21 cellular contexts compared by ENCODE assay signal in the genomic region with DNA sequence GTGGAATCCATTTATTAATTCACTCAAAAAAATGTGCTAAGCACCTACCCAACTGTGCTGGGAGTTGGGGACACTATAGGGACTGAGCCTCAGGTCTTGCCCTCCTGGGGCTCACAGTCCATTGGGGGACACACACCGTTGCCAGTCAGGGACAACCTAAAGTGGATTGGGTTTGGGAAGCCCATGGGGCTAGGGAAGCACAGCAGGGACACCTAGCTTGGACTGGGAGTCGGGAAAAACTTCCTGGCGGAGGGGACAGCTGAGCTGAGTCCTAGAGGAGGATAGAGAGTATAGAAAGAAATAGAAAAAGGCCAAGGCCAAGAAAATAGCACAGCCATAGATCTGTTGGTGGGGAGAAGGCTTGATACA. TPM values are rescaled to one million over a fixed set of nuclear protein-coding genes. Genes with fewer than 3 reads are reported as not detected.
DNase-seq lines count a peak whose midpoint lies in the region; ATAC-seq and TF ChIP-seq lines count a peak whose summit lies in the region.
"Had no signal": no experiment of that assay in that cellular context is flagged by ENCODE, and none has a peak within 500 bp of the region (broad histone marks: within the 10 kb centered on the region; RNA-seq: fewer than 3 reads in every experiment).

No MANE protein-coding gene starts in this region.

- intact Hi-C loops in naive thymus-derived CD4-positive, alpha-beta T cell (cut with micrococcal nuclease), result loop anchor here in 1 of 2 donors (5.0 kb wide), 1 partner anchor 729 kb away; the partner anchor contains the start of gene BCL3

- peaks cover 0 to 5% (median 0%) of the 10 kb centered on the region in 5 donors for H3K9me3 Mint-ChIP-seq in CD8-positive, alpha-beta memory T cell
- peaks cover 0 to 67% (median 0%) of the 10 kb centered on the region in 11 donors for H3K9me3 Mint-ChIP-seq in naive thymus-derived CD4-positive, alpha-beta T cell

- no peak for TF ChIP-seq CTCF in brain microvascular endothelial cell (IDR thresholded peaks at IDR 0.05; ENCODE audit: low read depth, low read length, missing control alignments)

- H3K4me2 ChIP-seq in BLaER1 treated with 17β-estradiol and CSF1 and Interleukin-3, amounts not matched to agents 10 nM and 100 nM, result peak overlapping the region in 9 of 11 experiments; percentile 7 to 60 (median 38); a peak in 15 of 22 replicates

- no peaks in the 10 kb centered on the region for H3K36me3 ChIP-seq in BLaER1 treated with 17β-estradiol and CSF1 and Interleukin-3, amounts not matched to agents 10 nM and 100 nM
- no peaks in the 10 kb centered on the region for H3K36me3 ChIP-seq in CD8-positive, alpha-beta memory T cell (ENCODE audit: insufficient read depth, low read length)
- H3K36me3 ChIP-seq in brain microvascular endothelial cell (replicated peaks), result no peaks in the 10 kb centered on the region
- no peaks in the 10 kb centered on the region for H3K36me3 ChIP-seq in naive thymus-derived CD4-positive, alpha-beta T cell (ENCODE audit: control insufficient read depth in 2 of 3, insufficient read depth in 3 of 3, low read length in 3 of 3)
- H3K36me3 ChIP-seq: BE2C, pancreas, SJCRH30, thyroid gland had no signal

- H3K27me3 ChIP-seq in BLaER1 treated with 17β-estradiol and CSF1 and Interleukin-3, amounts not matched to agents 10 nM and 100 nM, result peaks cover 44 to 53% (median 52%) of the 10 kb centered on the region in 11 experiments
- no peaks in the 10 kb centered on the region for H3K27me3 ChIP-seq in CD8-positive, alpha-beta memory T cell (ENCODE audit: insufficient read depth, low read length, poor library complexity, severe bottlenecking)
- no peaks in the 10 kb centered on the region for H3K27me3 ChIP-seq in brain microvascular endothelial cell (replicated peaks)
- no peaks in the 10 kb centered on the region for H3K27me3 ChIP-seq in naive thymus-derived CD4-positive, alpha-beta T cell (ENCODE audit: control insufficient read depth in 2 of 2, insufficient read depth in 2 of 2, low read length in 2 of 2)
- H3K27me3 ChIP-seq: body of pancreas, pancreas, SJCRH30, thyroid gland had no signal

- H3K27ac Mint-ChIP-seq in CD8-positive, alpha-beta memory T cell, result peak overlapping the region in 6 of 8 donors; percentile 55 to 100 (median 74)
- H3K27ac Mint-ChIP-seq in naive thymus-derived CD4-positive, alpha-beta T cell, result peak overlapping the region in 3 of 9 donors; percentile 34 to 92 (median 49)

- POLR2A ChIA-PET in CD8-positive, alpha-beta memory T cell (lab: Charles Lee), result interaction anchor here (0.5 to 6.4 kb wide), 2 partner anchors 19 to 37 kb away, joined by 3 to 89 read pairs; no protein-coding TSS in a partner anchor
- POLR2A ChIA-PET in naive thymus-derived CD4-positive, alpha-beta T cell (lab: Charles Lee), result interaction anchor here (1.4 kb wide), 1 partner anchor 37 kb away, joined by 6 read pairs; no protein-coding TSS in a partner anchor

- H3K4me3 ChIP-seq in BLaER1 treated with 17β-estradiol and CSF1 and Interleukin-3, amounts not matched to agents 10 nM and 100 nM, result no peak overlapping the region
- no peak overlapping the region for H3K4me3 ChIP-seq in CD8-positive, alpha-beta memory T cell (ENCODE audit: low read length)
- no peak overlapping the region for H3K4me3 ChIP-seq in brain microvascular endothelial cell (ENCODE audit: low read depth, low read length)
- H3K4me3 ChIP-seq in naive thymus-derived CD4-positive, alpha-beta T cell (ENCODE audit: low read length), result no peak overlapping the region
- H3K4me3 ChIP-seq: body of pancreas, dorsolateral prefrontal cortex, pancreas, SJCRH30, thyroid gland had no signal

- peaks cover 43 to 56% (median 47%) of the 10 kb centered on the region in 3 donors for H3K4me1 Mint-ChIP-seq in CD8-positive, alpha-beta memory T cell
- H3K4me1 Mint-ChIP-seq in naive thymus-derived CD4-positive, alpha-beta T cell, result peaks cover 28 to 61% (median 39%) of the 10 kb centered on the region in 7 donors

- peak; percentile 3 for ATAC-seq in naive thymus-derived CD4-positive, alpha-beta T cell
- ATAC-seq: body of pancreas, pancreas had no signal

- H4K20me1 ChIP-seq in BLaER1 treated with 17β-estradiol and CSF1 and Interleukin-3, amounts not matched to agents 10 nM and 100 nM, result peaks cover 0 to 18% (median 4%) of the 10 kb centered on the region in 11 experiments; a peak in 9 of 22 replicates

- 0 out of 22 replicates have a peak overlapping the region, but pooled peaks of 1 of the 11 experiments have one; percentile 30 for H3K9ac ChIP-seq in BLaER1 treated with 17β-estradiol and CSF1 and Interleukin-3, amounts not matched to agents 10 nM and 100 nM

- peaks cover 5 to 29% (median 5%) of the 10 kb centered on the region in 3 donors for H3K36me3 Mint-ChIP-seq in CD8-positive, alpha-beta memory T cell
- H3K36me3 Mint-ChIP-seq in naive thymus-derived CD4-positive, alpha-beta T cell, result peaks cover 0 to 1% (median 0%) of the 10 kb centered on the region in 5 donors

- no peaks in the 10 kb centered on the region for H3K9me3 ChIP-seq in BLaER1 treated with 17β-estradiol and CSF1 and Interleukin-3, amounts not matched to agents 10 nM and 100 nM (replicated peaks in 1 of 11)
- H3K9me3 ChIP-seq in CD8-positive, alpha-beta memory T cell (ENCODE audit: low read length), result no peaks in the 10 kb centered on the region
- no peaks in the 10 kb centered on the region for H3K9me3 ChIP-seq in naive thymus-derived CD4-positive, alpha-beta T cell (ENCODE audit: control insufficient read depth in 2 of 3, low read length in 3 of 3)
- H3K9me3 ChIP-seq: BE2C, body of pancreas, pancreas, SJCRH30, thyroid gland had no signal

- no peak overlapping the region for H3K27ac ChIP-seq in BLaER1 treated with 17β-estradiol and CSF1 and Interleukin-3, amounts not matched to agents 10 nM and 100 nM
- H3K27ac ChIP-seq in CD8-positive, alpha-beta memory T cell (ENCODE audit: low read depth, low read length), result no peak overlapping the region
- no peak overlapping the region for H3K27ac ChIP-seq in brain microvascular endothelial cell
- H3K27ac ChIP-seq in naive thymus-derived CD4-positive, alpha-beta T cell (ENCODE audit: low read depth, low read length), result no peak overlapping the region
- H3K27ac ChIP-seq: body of pancreas, dorsolateral prefrontal cortex, pancreas, SJCRH30, thyroid gland had no signal

- peaks cover 17 to 47% (median 39%) of the 10 kb centered on the region in 10 experiments for H3K4me1 ChIP-seq in BLaER1 treated with 17β-estradiol and CSF1 and Interleukin-3, amounts not matched to agents 10 nM and 100 nM
- H3K4me1 ChIP-seq in CD8-positive, alpha-beta memory T cell (ENCODE audit: insufficient read depth, low read length), result peaks cover 16% of the 10 kb centered on the region
- peaks cover 7 to 11% of the 10 kb centered on the region in 2 donors for H3K4me1 ChIP-seq in naive thymus-derived CD4-positive, alpha-beta T cell (ENCODE audit: control insufficient read depth in 2 of 2, insufficient read depth in 2 of 2, low read length in 2 of 2)

- peak overlapping the region in 6 of 7 donors; percentile 17 to 92 (median 54) for H3K4me3 Mint-ChIP-seq in CD8-positive, alpha-beta memory T cell
- peak overlapping the region in 4 of 10 donors; percentile 18 to 96 (median 43) for H3K4me3 Mint-ChIP-seq in naive thymus-derived CD4-positive, alpha-beta T cell

- CTCF ChIA-PET in CD8-positive, alpha-beta memory T cell (lab: Charles Lee), result interaction anchor here (1.2 to 16.7 kb wide), 3 partner anchors 8 to 36 kb away, joined by 3 to 455 read pairs (median 67); partner anchors contain the start of gene FOSB
- CTCF ChIA-PET in naive thymus-derived CD4-positive, alpha-beta T cell (lab: Charles Lee), result interaction anchor here (1.0 to 9.4 kb wide), 4 partner anchors 9 to 37 kb away, joined by 4 to 217 read pairs (median 6); partner anchors contain the start of gene FOSB

- H3K27me3 Mint-ChIP-seq in CD8-positive, alpha-beta memory T cell, result peaks cover 4 to 47% of the 10 kb centered on the region in 2 donors
- peaks cover 9 to 59% (median 23%) of the 10 kb centered on the region in 5 donors for H3K27me3 Mint-ChIP-seq in naive thymus-derived CD4-positive, alpha-beta T cell

- in situ Hi-C loops in brain microvascular endothelial cell (cut with HindIII; ENCODE audit: low pct_ligation_motif_present, low sequenced_read_pairs), result no loop called here

- DNase-seq in CD8-positive, alpha-beta memory T cell, result peak in 3 of 5 donors; percentile 35 to 58 (median 49)
- DNase-seq in brain microvascular endothelial cell (peak; percentile 60), amygdala (lab: John Stamatoyannopoulos, UW) (no peak), nucleus accumbens (lab: John Stamatoyannopoulos, UW) (no peak)
- DNase-seq in naive thymus-derived CD4-positive, alpha-beta T cell, result peak in 1 of 9 donors; percentile 50
- DNase-seq in activated CD8-positive, alpha-beta memory T cell treated with anti-CD3 and anti-CD28 coated beads, Interleukin-2, amount 50 U/mL, for 4 hours, result no peak
- DNase-seq: activated CD4-positive, alpha-beta T cell treated with anti-CD3 and anti-CD28 coated beads for 48 hours; BE2C; body of pancreas; dorsolateral prefrontal cortex; HCEC 1CT; islet precursor cell; mesendoderm; NCI-H2081 treated with DMSO at 0.1 percent for 48 hours; NCI-H526; SJCRH30; stimulated activated CD4-positive, alpha-beta T cell treated with anti-CD3 and anti-CD28 coated beads, Interleukin-4, amount 100 ng/mL, for 24 hours; stimulated activated CD8-positive, alpha-beta memory T cell treated with anti-CD3 and anti-CD28 coated beads, Interleukin-4, amount 100 ng/mL, for 48 hours; thyroid gland had no signal

RNA-seq across cellular contexts. Expression of gene FOSB, which starts 8.5 kb away (rescaled TPM):
- total RNA-seq in CD8-positive, alpha-beta memory T cell, result 10 to 100 TPM; 21.6 to 22.1 TPM
- 48.2 TPM for polyA plus RNA-seq in CD8-positive, alpha-beta memory T cell
- 1,000 to 10,000 TPM in 1 of 5 experiments, 100 to 1,000 TPM in 1, 10 to 100 TPM in 2, 1 to 10 TPM in 1; 2.1 to 1,925 (median 22.8) TPM for total RNA-seq in naive thymus-derived CD4-positive, alpha-beta T cell
- polyA plus RNA-seq in naive thymus-derived CD4-positive, alpha-beta T cell, result 1 to 10 TPM; 3.0 to 5.3 TPM

RNA-seq across cellular contexts. Expression of gene RTN2, which starts 20.5 kb away (rescaled TPM):
- 1 to 10 TPM; 2.7 to 3.7 TPM for total RNA-seq in CD8-positive, alpha-beta memory T cell
- polyA plus RNA-seq in CD8-positive, alpha-beta memory T cell, result 0.71 TPM
- total RNA-seq in naive thymus-derived CD4-positive, alpha-beta T cell, result 1 to 10 TPM in 4 of 5 experiments, under 1 TPM in 1; 0.86 to 3.1 (median 2.4) TPM
- polyA plus RNA-seq in naive thymus-derived CD4-positive, alpha-beta T cell, result under 1 TPM; 0.30 to 0.37 TPM

RNA-seq across cellular contexts. Expression of gene PPM1N, which starts 21.9 kb away (rescaled TPM):
- 1 to 10 TPM; 2.5 to 3.3 TPM for total RNA-seq in CD8-positive, alpha-beta memory T cell
- polyA plus RNA-seq in CD8-positive, alpha-beta memory T cell, result 4.6 TPM
- 1 to 10 TPM; 1.3 to 8.5 (median 7.8) TPM for total RNA-seq in naive thymus-derived CD4-positive, alpha-beta T cell
- polyA plus RNA-seq in naive thymus-derived CD4-positive, alpha-beta T cell, result 1 to 10 TPM; 2.8 to 4.0 TPM
- total RNA-seq: body of pancreas had no signal

RNA-seq across cellular contexts. Expression of gene VASP, which starts 30.9 kb away (rescaled TPM):
- total RNA-seq in CD8-positive, alpha-beta memory T cell, result 100 to 1,000 TPM; 154 to 170 TPM
- 61.8 TPM for polyA plus RNA-seq in CD8-positive, alpha-beta memory T cell
- total RNA-seq in naive thymus-derived CD4-positive, alpha-beta T cell, result 100 to 1,000 TPM in 2 of 5 experiments, 10 to 100 TPM in 3; 71.3 to 206 (median 82.6) TPM
- polyA plus RNA-seq in naive thymus-derived CD4-positive, alpha-beta T cell, result 10 to 100 TPM; 27.0 to 39.7 TPM

RNA-seq across cellular contexts. Expression of gene ERCC1, which starts 52.6 kb away (rescaled TPM):
- 10 to 100 TPM; 75.7 to 82.6 TPM for total RNA-seq in CD8-positive, alpha-beta memory T cell
- polyA plus RNA-seq in CD8-positive, alpha-beta memory T cell, result 47.5 TPM
- 10 to 100 TPM; 45.1 to 88.2 (median 53.4) TPM for total RNA-seq in naive thymus-derived CD4-positive, alpha-beta T cell
- 10 to 100 TPM; 31.7 to 32.7 TPM for polyA plus RNA-seq in naive thymus-derived CD4-positive, alpha-beta T cell

Comparison
In these comparisons a context has a peak if more than half of its experiments do, and no peak if none do; other contexts are left out.
1. DNase-seq: peak in CD8-positive, alpha-beta memory T cell (3 of 5) and brain microvascular endothelial cell (single experiment); none in activated CD8-positive, alpha-beta memory T cell treated with anti-CD3 and anti-CD28 coated beads, Interleukin-2, amount 50 U/mL, for 4 hours (single experiment), amygdala (0 of 56) and nucleus accumbens (0 of 56).